ENCODE assay signal across 15 cellular contexts in the genomic region with DNA sequence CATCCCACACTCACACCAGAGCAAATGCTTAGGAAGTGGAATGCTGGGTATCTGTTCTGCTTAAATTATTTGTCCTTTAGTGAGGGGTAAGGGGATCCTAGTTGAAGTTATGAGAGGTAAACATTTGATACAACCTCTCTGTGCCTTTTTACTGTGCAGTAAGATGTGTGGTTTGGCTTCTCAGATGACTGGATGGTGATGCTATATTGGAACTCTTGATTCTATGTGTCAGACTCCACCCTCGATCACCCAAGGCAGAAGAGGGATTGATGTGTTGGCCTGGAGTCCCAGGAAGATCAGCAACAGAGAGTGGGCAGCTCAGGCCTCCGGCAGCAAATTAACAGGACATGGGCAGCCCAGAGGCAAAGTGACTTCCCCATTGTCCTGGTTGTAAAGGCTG.
"Had no signal": no experiment of that assay in that cellular context is flagged by ENCODE, and none has a peak within 500 bp of the region (broad histone marks: within the 10 kb centered on the region; RNA-seq: fewer than 3 reads in every experiment).

No MANE protein-coding gene starts in this region.

- H3K4me3 Mint-ChIP-seq: activated naive CD4-positive, alpha-beta T cell treated with anti-CD3 and anti-CD28 coated beads for 36 hours; stimulated activated naive CD8-positive, alpha-beta T cell treated with anti-CD3 and anti-CD28 coated beads, Interleukin-15, Interleukin-2, amounts not matched to agents 100 ng/mL and 50 ng/mL, for 24 hours; T-cell had no signal

- DNase-seq: activated CD4-positive, alpha-beta T cell treated with anti-CD3 and anti-CD28 coated beads for 4 hours; activated naive CD4-positive, alpha-beta T cell treated with anti-CD3 and anti-CD28 coated beads for 36 hours; central memory CD4-positive, alpha-beta T cell; cortex of kidney; effector CD8-positive, alpha-beta T cell; gastrocnemius medialis; midbrain; stimulated activated CD4-positive, alpha-beta T cell treated with anti-CD3 and anti-CD28 coated beads, Interleukin-2, amount 100 ng/mL, for 24 hours; T-cell; testis; WERI-Rb-1 had no signal

- H3K27me3 ChIP-seq: gastrocnemius medialis, testis had no signal

- H3K27ac Mint-ChIP-seq: activated naive CD4-positive, alpha-beta T cell treated with anti-CD3 and anti-CD28 coated beads for 36 hours; stimulated activated naive CD8-positive, alpha-beta T cell treated with anti-CD3 and anti-CD28 coated beads, Interleukin-15, Interleukin-2, amounts not matched to agents 100 ng/mL and 50 ng/mL, for 24 hours; T-cell had no signal

- ATAC-seq: gastrocnemius medialis, lower lobe of right lung, sciatic nerve, T-cell had no signal

- H3K36me3 ChIP-seq: lower lobe of right lung, WERI-Rb-1 had no signal

- H3K27me3 Mint-ChIP-seq: stimulated activated naive CD8-positive, alpha-beta T cell treated with anti-CD3 and anti-CD28 coated beads, Interleukin-15, Interleukin-2, amounts not matched to agents 100 ng/mL and 50 ng/mL, for 24 hours; T-cell had no signal

- H3K4me3 ChIP-seq: gastrocnemius medialis, lower lobe of right lung, prostate gland, testis had no signal
